In the genomic region with DNA sequence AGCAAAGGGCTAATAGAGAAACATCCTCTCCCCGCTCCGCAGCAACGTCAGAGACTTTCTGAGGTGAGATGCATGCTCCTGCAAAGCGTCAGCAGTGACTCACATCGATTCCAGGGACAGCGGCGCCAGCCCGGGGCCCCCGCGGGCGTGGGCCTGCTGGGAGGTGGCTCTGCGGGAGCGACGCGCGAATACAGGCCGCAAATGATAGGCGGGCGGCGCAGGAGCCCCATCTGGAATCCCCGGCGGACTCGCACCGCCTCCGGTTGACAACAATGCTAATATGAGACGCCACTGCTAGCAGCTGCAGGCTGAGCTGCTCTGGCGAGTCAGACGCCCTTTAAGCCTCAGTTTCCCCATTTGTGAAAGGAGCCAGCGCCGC, we compare ENCODE assay signal across 8 cellular contexts. TPM values are rescaled to one million over a fixed set of nuclear protein-coding genes. Genes with fewer than 3 reads are reported as not detected.
DNase-seq lines count a peak whose midpoint lies in the region; ATAC-seq, FAIRE-seq and TF ChIP-seq lines count a peak whose summit lies in the region.

No MANE protein-coding gene starts in this region.

- POLR2A ChIA-PET in A549 (lab: Yijun Ruan, JAX): interaction anchor here (1.2 kb wide), 1 partner anchor 96 kb away, joined by 4 read pairs; the partner anchor contains the start of gene TEF

- no peak for TF ChIP-seq CTCF in A549 (IDR thresholded peaks at IDR 0.05)
- TF ChIP-seq CTCF in adrenal gland (IDR thresholded peaks at IDR 0.05): no peak

- H3K4me1 ChIP-seq in A549 (peaks cover 46% of the 10 kb centered on the region), HUES6 (ENCODE audit: control insufficient read depth, insufficient read depth, low read length) (peaks cover 32% of the 10 kb centered on the region), adrenal gland (replicated peaks in 1 of 2) (peaks cover 0 to 32% of the 10 kb centered on the region in 2 donors), right cardiac atrium (ENCODE audit: control insufficient read depth, insufficient read depth, low read length) (no peaks in the 10 kb centered on the region), rectal smooth muscle tissue (ENCODE audit: control insufficient read depth, insufficient read depth, low read length) (no peaks in the 10 kb centered on the region)

- TF ChIP-seq EP300 in A549 (IDR thresholded peaks at IDR 0.05): no peak

- no peaks in the 10 kb centered on the region for H3K27me3 ChIP-seq in HUES6 (ENCODE audit: control insufficient read depth, insufficient read depth, low read length)
- H3K27me3 ChIP-seq in adrenal gland: no peaks in the 10 kb centered on the region
- H3K27me3 ChIP-seq in right cardiac atrium (ENCODE audit: control insufficient read depth, insufficient read depth): no peaks in the 10 kb centered on the region
- H3K27me3 ChIP-seq in rectal smooth muscle tissue (ENCODE audit: control insufficient read depth, insufficient read depth, low read length): no peaks in the 10 kb centered on the region

- intact Hi-C loops in adrenal gland (cut with DNase I) (no loop called here), right cardiac atrium (cut with DNase I) (no loop called here)

- H3K27ac ChIP-seq in A549 (peak overlapping the region; percentile 92 to 93), HUES6 (ENCODE audit: low read depth, low read length) (peak overlapping the region; percentile 86; the same call in 1 of the 2 replicates), adrenal gland (peak overlapping the region; percentile 73 to 98 (median 84)), right cardiac atrium (ENCODE audit: low read length) (peak overlapping the region; percentile 36), rectal smooth muscle tissue (ENCODE audit: low read depth, low read length) (peak overlapping the region; percentile 25)

- H3K36me3 ChIP-seq in HUES6 (ENCODE audit: control insufficient read depth, insufficient read depth, low read length) (peaks cover 38% of the 10 kb centered on the region), adrenal gland (replicated peaks in 1 of 2) (peaks cover 0 to 13% of the 10 kb centered on the region in 2 donors), rectal smooth muscle tissue (ENCODE audit: control insufficient read depth, insufficient read depth, low read length) (no peaks in the 10 kb centered on the region)

- TF ChIP-seq POLR2A in A549 (IDR thresholded peaks at IDR 0.05; ENCODE audit: low read length): no peak
- TF ChIP-seq POLR2A in adrenal gland (IDR thresholded peaks at IDR 0.05): peak in 1 of 2 donors; percentile 41

- CTCF ChIA-PET in A549 (lab: Yijun Ruan, JAX): interaction anchor here (1.7 kb wide), 1 partner anchor 16 kb away, joined by 6 read pairs; the partner anchor contains the start of gene ZC3H7B

- WGBS in A549 (ENCODE audit: missing lambda C conversion rate): 3% methylated on average over 6 of the region's 30 CpGs
- 0 to 2% (median 0%) methylated on average over 6 to 30 of the region's 30 CpGs for WGBS in adrenal gland, 4 donors
- 0% methylated on average over 30 of the region's 30 CpGs for WGBS in right cardiac atrium

- TF ChIP-seq RAD21 in A549 (conservative IDR thresholded peaks at IDR 0.05 in 1 of 2, IDR thresholded peaks at IDR 0.05 in 1 of 2): no peak

- peak in 1 of 2 experiments; percentile 61 for DNase-seq in A549 (ENCODE audit: low read depth in 1 of 2, low spot score in 1 of 2)
- peak; percentile 86 for DNase-seq in T follicular helper cell (ENCODE audit: low read depth)
- peak; percentile 86 to 95 (median 92) for DNase-seq in adrenal gland
- peak; percentile 68 to 71 (median 71) for DNase-seq in right cardiac atrium
- peak; percentile 81 for DNase-seq in urothelium cell line (ENCODE audit: low spot score)

- H3K4me3 ChIP-seq in A549: peak overlapping the region; percentile 97
- H3K4me3 ChIP-seq in HUES6 (ENCODE audit: low read depth, low read length): peak overlapping the region; percentile 85
- H3K4me3 ChIP-seq in adrenal gland: peak overlapping the region; percentile 14 to 86 (median 64)
- H3K4me3 ChIP-seq in right cardiac atrium (ENCODE audit: low read length): peak overlapping the region; percentile 70
- H3K4me3 ChIP-seq in rectal smooth muscle tissue (ENCODE audit: low read length): peak overlapping the region; percentile 77

- peak overlapping the region; percentile 88 for H3K4me2 ChIP-seq in A549

- ATAC-seq in A549 (peak; percentile 49 to 58), GM19023 (IDR thresholded peaks at IDR 0.05; ENCODE audit: unreplicated experiment) (peak; percentile 10), right cardiac atrium (peak; percentile 12 to 68)

- FAIRE-seq in A549 (lab: Jason Lieb, UNC): no peak
- FAIRE-seq in urothelium cell line (lab: Jason Lieb, UNC): no peak

- H3K9ac ChIP-seq in HUES6 (ENCODE audit: low read length) (peak overlapping the region; percentile 91), rectal smooth muscle tissue (ENCODE audit: low read length) (peak overlapping the region; percentile 24)

- H3K9me3 ChIP-seq in A549 (no peaks in the 10 kb centered on the region), HUES6 (ENCODE audit: control insufficient read depth, insufficient read depth, low read depth, low read length) (no peaks in the 10 kb centered on the region), adrenal gland (replicated peaks in 1 of 3) (no peaks in the 10 kb centered on the region), right cardiac atrium (ENCODE audit: control insufficient read depth, low read length) (no peaks in the 10 kb centered on the region)

TF ChIP-seq in A549, 52 proteins besides CTCF, POLR2A, EP300 and RAD21:
- TF ChIP-seq FOSL2 (IDR thresholded peaks at IDR 0.05) (no peak), FOSL2 (CRISPR knock-in tag; IDR thresholded peaks at IDR 0.05) (peak; percentile 65), HOXB5 (CRISPR knock-in tag; IDR thresholded peaks at IDR 0.05) (no peak)

RNA-seq across cellular contexts. Expression of gene RANGAP1, which starts 0.6 kb away (rescaled TPM):
- polyA plus RNA-seq in A549 (2011; rRNA removed) (43.0 and 44.9 TPM in 2 replicates), A549 (2017; fragmentation: RNase III; extraction: RNeasy Plus Mini Kit Qiagen cat#74134 plus additional on column Dnase treatment) (66.5 to 81.3 TPM (median 75.1 TPM) in 3 replicates), adrenal gland (10 to 100 TPM; 57.4 to 91.9 (median 78.8) TPM), right cardiac atrium (26.9 TPM)
- 107 TPM in 2 replicates for polyA plus RNA-seq in A549 (2012; cell fraction: cytosol; rRNA removed)
- 266 and 276 TPM in 2 replicates for polyA plus RNA-seq in A549 (2012; cell fraction: nucleus; rRNA removed)
- polyA minus RNA-seq in A549 (2011; rRNA and poly(A)+ RNA removed): 47.2 and 55.3 TPM in 2 replicates
- total RNA-seq in adrenal gland (100 to 1,000 TPM in 1 of 8 donors, 10 to 100 TPM in 7; 63.6 to 134 (median 77.4) TPM), right cardiac atrium (10 to 100 TPM; 26.0 to 38.5 (median 33.4) TPM)

RNA-seq across cellular contexts. Expression of gene ZC3H7B, which starts 15.9 kb away (rescaled TPM):
- polyA plus RNA-seq in A549 (2011; rRNA removed) (12.4 and 13.5 TPM in 2 replicates), A549 (2017; fragmentation: RNase III; extraction: RNeasy Plus Mini Kit Qiagen cat#74134 plus additional on column Dnase treatment) (22.8 to 23.5 TPM (median 23.5 TPM) in 3 replicates), adrenal gland (10 to 100 TPM; 31.2 to 71.5 (median 33.1) TPM), right cardiac atrium (35.2 TPM)
- 21.0 and 26.9 TPM in 2 replicates for polyA plus RNA-seq in A549 (2012; cell fraction: cytosol; rRNA removed)
- polyA plus RNA-seq in A549 (2012; cell fraction: nucleus; rRNA removed): 41.1 and 44.6 TPM in 2 replicates
- 10.5 and 12.2 TPM in 2 replicates for polyA minus RNA-seq in A549 (2011; rRNA and poly(A)+ RNA removed)
- total RNA-seq in adrenal gland (100 to 1,000 TPM in 2 of 8 donors, 10 to 100 TPM in 6; 61.6 to 133 (median 83.3) TPM), right cardiac atrium (10 to 100 TPM; 35.4 to 43.5 (median 39.2) TPM)

RNA-seq across cellular contexts. Expression of gene CHADL, which starts 44.7 kb away (rescaled TPM):
- polyA plus RNA-seq in A549 (2011; rRNA removed): not detected in 2 replicates
- 0.01 TPM in 1 of 2 replicates, not detected in the other for polyA plus RNA-seq in A549 (2012; cell fraction: cytosol; rRNA removed)
- polyA plus RNA-seq in A549 (2012; cell fraction: nucleus; rRNA removed): 0.11 TPM in 1 of 2 replicates, not detected in the other
- not detected in 3 replicates for polyA plus RNA-seq in A549 (2017; fragmentation: RNase III; extraction: RNeasy Plus Mini Kit Qiagen cat#74134 plus additional on column Dnase treatment)
- polyA minus RNA-seq in A549 (2011; rRNA and poly(A)+ RNA removed): not detected in 2 replicates
- 10 to 100 TPM in 1 of 8 donors, 1 to 10 TPM in 7; 2.0 to 10.2 (median 3.4) TPM for total RNA-seq in adrenal gland
- 10 to 100 TPM in 1 of 3 donors, 1 to 10 TPM in 1, under 1 TPM in 1; 0.15 to 21.9 (median 9.2) TPM for polyA plus RNA-seq in adrenal gland
- total RNA-seq in right cardiac atrium: 10 to 100 TPM; 15.5 to 25.7 (median 21.8) TPM
- polyA plus RNA-seq in right cardiac atrium: 39.2 TPM

Comparison
In these comparisons a context has a peak if more than half of its experiments do, and no peak if none do; other contexts are left out.
1. H3K27ac ChIP-seq: peak in every context shown above with its lines; median percentile 92 in A549; 86 in HUES6; 84 in adrenal gland; 36 in right cardiac atrium; 25 in rectal smooth muscle tissue.